ENCODE assay signal across 15 cellular contexts in genomic region chr1:210800301-210800700, GRCh38.
A peak's percentile ranks its signal among the peaks of the same experiment; 100 is the strongest.
DNase-seq lines count a peak whose midpoint lies in the region; ATAC-seq lines count a peak whose summit lies in the region.
"Had no signal": no experiment of that assay in that cellular context is flagged by ENCODE, and none has a peak within 500 bp of the region (broad histone marks: within the 10 kb centered on the region; RNA-seq: fewer than 3 reads in every experiment).

No MANE protein-coding gene starts in this region.

- no peak for ATAC-seq in stimulated activated naive CD8-positive, alpha-beta T cell treated with anti-CD3 and anti-CD28 coated beads, Interleukin-15, Interleukin-2, amounts not matched to agents 100 U/mL and 50 U/mL, for 24 hours
- ATAC-seq in HG02763 (IDR thresholded peaks at IDR 0.05; ENCODE audit: unreplicated experiment), result no peak
- ATAC-seq in stimulated activated naive B cell treated with anti-CD40 and anti-IgM and Interleukin-4, amounts not matched to agents 10 μg/mL and 1 μg/mL and 100 μg/mL, for 72 hours (replicated peaks), result no peak
- ATAC-seq: K562, PC-3 had no signal

- DNase-seq in NCI-H2196 (lab: John Stamatoyannopoulos, UW; ENCODE audit: unreplicated experiment) (peak; percentile 41), NCI-H2196 treated with DMSO at 0.1 percent for 48 hours (lab: John Stamatoyannopoulos, UW; ENCODE audit: unreplicated experiment) (no peak), NCI-H2029 treated with DMSO at 0.1 percent for 48 hours (lab: John Stamatoyannopoulos, UW) (peak; percentile 90), NCI-H774 (lab: John Stamatoyannopoulos, UW) (peak; percentile 64), NCI-H2107 treated with DMSO at 0.1 percent for 48 hours (lab: John Stamatoyannopoulos, UW; ENCODE audit: unreplicated experiment) (no peak)
- no peak for DNase-seq in stimulated activated naive CD8-positive, alpha-beta T cell treated with anti-CD3 and anti-CD28 coated beads, Interleukin-15, Interleukin-2, amounts not matched to agents 100 U/mL and 50 U/mL, for 24 hours
- no peak for DNase-seq in stimulated activated naive B cell treated with anti-CD40 and anti-IgM and Interleukin-4, amounts not matched to agents 10 μg/mL and 1 μg/mL and 100 μg/mL, for 72 hours
- DNase-seq: AML-193, NCI-H1436 treated with DMSO at 0.1 percent for 48 hours, NCI-H2107, NCI-H82, PC-3, RPMI8226 had no signal

- H3K4me1 Mint-ChIP-seq in stimulated activated naive B cell treated with anti-CD40 and anti-IgM and Interleukin-4, amounts not matched to agents 10 μg/mL and 1 μg/mL and 100 μg/mL, for 72 hours, result no peaks in the 10 kb centered on the region

- no peak overlapping the region for H3K4me3 Mint-ChIP-seq in stimulated activated naive B cell treated with anti-CD40 and anti-IgM and Interleukin-4, amounts not matched to agents 10 μg/mL and 1 μg/mL and 100 μg/mL, for 72 hours

- no peaks in the 10 kb centered on the region for H3K9me3 Mint-ChIP-seq in stimulated activated naive B cell treated with anti-CD40 and anti-IgM and Interleukin-4, amounts not matched to agents 10 μg/mL and 1 μg/mL and 100 μg/mL, for 72 hours

- H3K36me3 Mint-ChIP-seq in stimulated activated naive B cell treated with anti-CD40 and anti-IgM and Interleukin-4, amounts not matched to agents 10 μg/mL and 1 μg/mL and 100 μg/mL, for 72 hours, result no peaks in the 10 kb centered on the region

- no peak overlapping the region for H3K27ac Mint-ChIP-seq in stimulated activated naive B cell treated with anti-CD40 and anti-IgM and Interleukin-4, amounts not matched to agents 10 μg/mL and 1 μg/mL and 100 μg/mL, for 72 hours

- H3K27me3 Mint-ChIP-seq in stimulated activated naive B cell treated with anti-CD40 and anti-IgM and Interleukin-4, amounts not matched to agents 10 μg/mL and 1 μg/mL and 100 μg/mL, for 72 hours, result peaks cover 5 to 18% of the 10 kb centered on the region in 2 donors

Comparison
In these comparisons a context has a peak if more than half of its experiments do, and no peak if none do; other contexts are left out.
1. DNase-seq: peak in NCI-H2196 (single experiment), NCI-H2029 treated with DMSO at 0.1 percent for 48 hours (single experiment) and NCI-H774 (single experiment); none in NCI-H2196 treated with DMSO at 0.1 percent for 48 hours (single experiment), NCI-H2107 treated with DMSO at 0.1 percent for 48 hours (single experiment), stimulated activated naive CD8-positive, alpha-beta T cell treated with anti-CD3 and anti-CD28 coated beads, Interleukin-15, Interleukin-2, amounts not matched to agents 100 U/mL and 50 U/mL, for 24 hours (single experiment) and stimulated activated naive B cell treated with anti-CD40 and anti-IgM and Interleukin-4, amounts not matched to agents 10 μg/mL and 1 μg/mL and 100 μg/mL, for 72 hours (single experiment).